1 cellular context compared by ENCODE assay signal in genomic region chr12:117447665-117448366, GRCh38.
TF ChIP-seq lines count a peak whose summit lies in the region.

No MANE protein-coding gene starts in this region.

TF ChIP-seq in HCT116, 20 proteins besides CTCF, POLR2A, EP300 and RAD21 (continued from another document):
- TF ChIP-seq REST (IDR thresholded peaks at IDR 0.05; ENCODE audit: low read depth), result no peak
- no peak for TF ChIP-seq TCF7L2 (IDR thresholded peaks at IDR 0.05; ENCODE audit: borderline replicate concordance, extremely low read depth, insufficient read depth, insufficient read length)
- TF ChIP-seq CBX3 (IDR thresholded peaks at IDR 0.05; ENCODE audit: low read depth), result no peak
